9 cellular contexts compared by ENCODE assay signal in genomic region chr1:88736633-88737248, GRCh38. TPM values are rescaled to one million over a fixed set of nuclear protein-coding genes. Genes with fewer than 3 reads are reported as not detected.
DNase-seq lines count a peak whose midpoint lies in the region; ATAC-seq, FAIRE-seq and TF ChIP-seq lines count a peak whose summit lies in the region.
"Had no signal": no experiment of that assay in that cellular context is flagged by ENCODE, and none has a peak within 500 bp of the region (broad histone marks: within the 10 kb centered on the region; RNA-seq: fewer than 3 reads in every experiment).

No MANE protein-coding gene starts in this region.

- TF ChIP-seq EP300 in esophagus muscularis mucosa (IDR thresholded peaks at IDR 0.05) = no peak

- POLR2A ChIA-PET in AG04449 (lab: Yijun Ruan, JAX) = no interaction called here

- peak; percentile 65 for TF ChIP-seq CTCF in AG04449 (IDR thresholded peaks at IDR 0.05; ENCODE audit: insufficient read depth, low read length, missing control alignments)
- peak in 2 of 3 experiments; percentile 27 to 43 for TF ChIP-seq CTCF in esophagus muscularis mucosa (IDR thresholded peaks at IDR 0.05)
- TF ChIP-seq CTCF in gastrocnemius medialis (IDR thresholded peaks at IDR 0.05 in 4 of 5, conservative IDR thresholded peaks at IDR 0.05 in 1 of 5) = peak in 4 of 5 experiments; percentile 10 to 37 (median 20)

- H3K9me3 ChIP-seq in esophagus muscularis mucosa (peaks cover 0 to 20% (median 6%) of the 10 kb centered on the region in 4 donors), gastrocnemius medialis (no peaks in the 10 kb centered on the region)

- in situ Hi-C loops in gastrocnemius medialis (cut with MboI; ENCODE audit: low sequenced_read_pairs in 4 of 4) = no loop called here

- DNase-seq in AG04449 (ENCODE audit: low read depth, low spot score) = no peak
- no peak for DNase-seq in GM12891 (ENCODE audit: insufficient read length, low spot score)
- DNase-seq in RPMI8226 = peak; percentile 2
- no peak for DNase-seq in esophagus muscularis mucosa (ENCODE audit: extremely low spot score)
- DNase-seq in gastrocnemius medialis = no peak
- DNase-seq in GM19238 (ENCODE audit: insufficient read length, low spot score) = no peak
- DNase-seq in NCI-H1930 (lab: John Stamatoyannopoulos, UW) = no peak
- DNase-seq in NCI-H1436 treated with DMSO at 0.1 percent for 48 hours (lab: John Stamatoyannopoulos, UW) = no peak

- TF ChIP-seq POLR2A in GM12891 (IDR thresholded peaks at IDR 0.05; ENCODE audit: low read depth, low read length) (no peak), esophagus muscularis mucosa (IDR thresholded peaks at IDR 0.05; ENCODE audit: low read depth) (no peak), gastrocnemius medialis (IDR thresholded peaks at IDR 0.05) (no peak)

- 88% methylated on average over 7 of the region's 7 CpGs for WGBS in esophagus muscularis mucosa

- H3K27ac ChIP-seq in esophagus muscularis mucosa (replicated peaks in 1 of 4) = no peak overlapping the region
- no peak overlapping the region for H3K27ac ChIP-seq in gastrocnemius medialis
- H3K27ac ChIP-seq: epithelial cell of prostate had no signal

- intact Hi-C loops in esophagus muscularis mucosa (cut with DNase I) (no loop called here), gastrocnemius medialis (cut with DNase I; ENCODE audit: low total_unique reads) (no loop called here)

- no peaks in the 10 kb centered on the region for H3K36me3 ChIP-seq in esophagus muscularis mucosa
- no peaks in the 10 kb centered on the region for H3K36me3 ChIP-seq in gastrocnemius medialis

- H3K4me1 ChIP-seq in esophagus muscularis mucosa (peaks cover 3 to 15% (median 9%) of the 10 kb centered on the region in 4 donors), gastrocnemius medialis (peaks cover 10 to 14% of the 10 kb centered on the region in 2 donors)

- H3K27me3 ChIP-seq in esophagus muscularis mucosa (no peaks in the 10 kb centered on the region), gastrocnemius medialis (no peaks in the 10 kb centered on the region)

- CTCF ChIA-PET in AG04449 (lab: Yijun Ruan, JAX) = interaction anchor here (0.6 to 4.6 kb wide), 24 partner anchors 8 to 248 kb away, joined by 3 to 114 read pairs (median 3); no protein-coding TSS in a partner anchor

- ATAC-seq in gastrocnemius medialis = peak in 1 of 2 donors; percentile 41

- FAIRE-seq in GM12891 (lab: Jason Lieb, UNC) = peak; percentile 62

- H3K4me3 ChIP-seq in AG04449 (ENCODE audit: low read depth, low read length) = no peak overlapping the region
- no peak overlapping the region for H3K4me3 ChIP-seq in esophagus muscularis mucosa
- H3K4me3 ChIP-seq in gastrocnemius medialis = no peak overlapping the region

TF ChIP-seq in GM12891, 5 proteins besides CTCF, POLR2A, EP300 and RAD21:
- TF ChIP-seq TAF1 (IDR thresholded peaks at IDR 0.05; ENCODE audit: low read depth, low read length) (no peak), SPI1 (IDR thresholded peaks at IDR 0.05; ENCODE audit: low read depth, low read length) (no peak), POU2F2 (IDR thresholded peaks at IDR 0.05; ENCODE audit: low read depth, low read length) (no peak)

RNA-seq across cellular contexts. Expression of gene PKN2, which starts 52.7 kb away (rescaled TPM):
- polyA plus RNA-seq in GM12891 (2012; ENCODE audit: low read depth, missing spikeins) = 7.4 TPM
- total RNA-seq in esophagus muscularis mucosa (10 to 100 TPM; 27.2 to 39.9 (median 34.3) TPM), gastrocnemius medialis (10 to 100 TPM; 14.9 to 18.6 (median 17.0) TPM)
